In genomic region chr16:56519459-56520250, GRCh38 we compare ENCODE assay signal across 8 cellular contexts. TPM values are rescaled to one million over a fixed set of nuclear protein-coding genes. Genes with fewer than 3 reads are reported as not detected.
DNase-seq lines count a peak whose midpoint lies in the region; ATAC-seq and TF ChIP-seq lines count a peak whose summit lies in the region.

Gene BBS2, minus strand, starts transcription at chr16:56520024. Its CDS starts 162 bp downstream, at chr16:56519862.

- peaks cover 13 to 58% (median 37%) of the 10 kb centered on the region in 6 donors for H3K4me1 ChIP-seq in spleen

- in situ Hi-C loops in GM18951 (cut with MboI; ENCODE audit: low sequenced_read_pairs, unreplicated experiment): no loop called here

- ATAC-seq in HG03175 (IDR thresholded peaks at IDR 0.05; ENCODE audit: unreplicated experiment): peak; percentile 82

- peak within 1 kb of the TSS; percentile 83 to 95 (median 88) for H3K27ac ChIP-seq in spleen

- no peaks in the 10 kb centered on the region for H3K9me3 ChIP-seq in spleen

- 0 to 1% (median 0%) methylated on average over 40 to 65 of the region's 65 CpGs for WGBS in spleen, 5 donors

- no peaks in the 10 kb centered on the region for H3K36me3 ChIP-seq in spleen

- H3K27me3 ChIP-seq in spleen (replicated peaks in 1 of 7): no peaks in the 10 kb centered on the region

- intact Hi-C loops in spleen (cut with DNase I; ENCODE audit: low total_unique reads): loop anchor here (5.0 to 10.0 kb wide), 2 partner anchors 85 to 183 kb away; partner anchors contain the start of gene MT2A

- peak in 6 of 11 experiments; percentile 16 to 43 (median 20) for TF ChIP-seq CTCF in spleen (IDR thresholded peaks at IDR 0.05 in 8 of 11, conservative IDR thresholded peaks at IDR 0.05 in 3 of 11)

- DNase-seq in AG08396 (ENCODE audit: low spot score) (peak; percentile 97), NCI-H345 (lab: John Stamatoyannopoulos, UW) (peak; percentile 84), inferior parietal cortex (ENCODE audit: extremely low spot score) (peak; percentile 95), spleen (peak; percentile 97)
- peak; percentile 83 for DNase-seq in activated CD4-positive, CD25-positive, alpha-beta regulatory T cell treated with anti-CD3 and anti-CD28 coated beads, Interleukin-2, amount 50 U/mL, for 16 hours (ENCODE audit: low read depth, low spot score)
- DNase-seq in central memory CD4-positive, alpha-beta T cell: peak; percentile 89

- peak within 1 kb of the TSS; percentile 64 to 100 (median 94) for H3K4me3 ChIP-seq in spleen

- TF ChIP-seq POLR2A in GM18951 (IDR thresholded peaks at IDR 0.05; ENCODE audit: extremely low read depth, insufficient read depth, insufficient read length) (peak; percentile 87), spleen (IDR thresholded peaks at IDR 0.05) (peak in 1 of 3 donors; percentile 65)

RNA-seq across cellular contexts. Expression of gene BBS2, which starts in this region (rescaled TPM):
- total RNA-seq in spleen: 10 to 100 TPM; 29.1 to 70.3 (median 52.8) TPM
- polyA plus RNA-seq in spleen: 10 to 100 TPM; 22.9 to 52.5 (median 33.3) TPM

Comparison
In these comparisons a context has a peak if more than half of its experiments do, and no peak if none do; other contexts are left out.
1. Peak in every context shown above with its lines: DNase-seq, ATAC-seq, H3K4me3 ChIP-seq and H3K27ac ChIP-seq.